21 cellular contexts compared by ENCODE assay signal in the genomic region with DNA sequence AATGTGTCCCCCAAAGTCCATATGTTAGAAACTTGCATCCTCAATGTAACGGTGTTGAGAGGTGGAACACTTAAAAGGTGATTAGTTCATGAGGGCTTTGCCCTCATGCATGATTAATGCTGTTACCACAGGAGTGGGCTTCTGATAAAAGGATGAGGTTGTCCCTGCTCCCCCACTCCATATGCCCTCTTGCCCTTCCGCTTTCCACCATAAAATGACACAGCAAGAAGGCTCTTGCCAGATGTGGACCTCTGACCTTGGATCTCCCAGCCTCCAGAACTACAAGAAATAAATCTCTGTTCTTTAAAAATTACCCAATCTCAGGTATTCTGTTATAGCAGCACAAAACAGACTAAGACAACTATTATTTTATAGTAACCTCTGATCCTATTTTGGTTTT.
"Had no signal": no experiment of that assay in that cellular context is flagged by ENCODE, and none has a peak within 500 bp of the region (broad histone marks: within the 10 kb centered on the region; RNA-seq: fewer than 3 reads in every experiment).

No MANE protein-coding gene starts in this region.

- H3K27ac Mint-ChIP-seq: dendritic cell treated with granulocyte-macrophage colony-stimulating factor and Interleukin-4, amounts not matched to agents 40 ng/mL and 50 ng/mL, for 4 days; effector memory CD8-positive, alpha-beta T cell; endodermal cell; immature natural killer cell; mesothelial cell of epicardium had no signal

- H3K4me3 Mint-ChIP-seq: dendritic cell treated with granulocyte-macrophage colony-stimulating factor and Interleukin-4, amounts not matched to agents 40 ng/mL and 50 ng/mL, for 4 days; effector memory CD8-positive, alpha-beta T cell; endodermal cell; immature natural killer cell; mesothelial cell of epicardium; naive B cell had no signal

- H3K27me3 Mint-ChIP-seq: dendritic cell treated with granulocyte-macrophage colony-stimulating factor and Interleukin-4, amounts not matched to agents 40 ng/mL and 50 ng/mL, for 4 days had no signal

- H3K36me3 Mint-ChIP-seq: immature natural killer cell, mesothelial cell of epicardium, naive B cell had no signal

- H3K4me1 Mint-ChIP-seq: immature natural killer cell, mesothelial cell of epicardium, naive B cell had no signal

- H3K9me3 Mint-ChIP-seq: dendritic cell treated with granulocyte-macrophage colony-stimulating factor and Interleukin-4, amounts not matched to agents 40 ng/mL and 50 ng/mL, for 4 days; effector memory CD8-positive, alpha-beta T cell; endodermal cell; immature natural killer cell; naive B cell had no signal

- H3K27ac ChIP-seq: colonic mucosa, esophagus muscularis mucosa, foreskin keratinocyte, gastroesophageal sphincter, heart left ventricle, hepatocyte, left lung, lower lobe of right lung had no signal

- DNase-seq: colonic mucosa; cortex of kidney; effector CD8-positive, alpha-beta T cell; effector memory CD8-positive, alpha-beta T cell; endodermal cell; foreskin keratinocyte; heart left ventricle; hypothalamus; immature natural killer cell; left cardiac atrium; left lung; left ventricle myocardium superior; lower lobe of right lung; mesenchymal stem cell; mucosa of descending colon; naive B cell had no signal
